In the genomic region with DNA sequence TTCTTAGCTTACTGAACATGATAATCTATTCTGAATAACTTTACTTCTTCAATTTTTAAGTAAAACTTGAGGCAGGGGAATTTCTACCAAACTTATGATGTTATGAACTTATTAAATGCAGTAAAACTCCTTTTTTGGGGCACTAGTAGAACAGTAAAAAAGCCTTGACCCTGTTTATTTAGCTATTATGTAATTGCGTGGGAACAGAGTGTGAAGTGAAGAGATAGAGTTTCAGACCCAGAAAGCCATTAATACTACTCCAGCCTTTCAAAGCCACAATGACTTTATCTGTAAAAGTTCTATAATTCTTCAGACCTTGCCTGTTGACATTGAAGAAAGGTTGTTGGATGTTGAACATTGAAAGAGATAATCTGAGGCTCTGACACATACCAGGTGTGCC, we compare ENCODE assay signal across 34 cellular contexts.
"Had no signal": no experiment of that assay in that cellular context is flagged by ENCODE, and none has a peak within 500 bp of the region (broad histone marks: within the 10 kb centered on the region; RNA-seq: fewer than 3 reads in every experiment).

No MANE protein-coding gene starts in this region.

- ATAC-seq: activated CD4-positive, CD25-positive, alpha-beta regulatory T cell treated with anti-CD3 and anti-CD28 coated beads, Interleukin-2, amount 50 U/mL, for 24 hours; activated CD8-positive, alpha-beta T cell treated with anti-CD3 and anti-CD28 coated beads for 36 hours; activated naive CD8-positive, alpha-beta T cell treated with anti-CD3 and anti-CD28 coated beads, Interleukin-2, amount 50 U/mL, for 24 hours; activated T-cell treated with anti-CD3 and anti-CD28 coated beads, Interleukin-2, amount 50 U/mL, for 4 hours; activated T-helper 17 cell treated with anti-CD3 and anti-CD28 coated beads, Interleukin-2, amount 50 U/mL, for 72 hours; esophagus mucosa; T-helper 17 cell had no signal

- H3K27me3 ChIP-seq: adrenal gland, breast epithelium, cardiac muscle cell, colonic mucosa had no signal

- H3K27ac Mint-ChIP-seq: activated B cell treated with CpG ODN at 0.5 μM for 24 hours; activated CD8-positive, alpha-beta T cell treated with anti-CD3 and anti-CD28 coated beads for 36 hours; activated naive CD4-positive, alpha-beta T cell treated with anti-CD3 and anti-CD28 coated beads for 36 hours; activated naive CD4-positive, alpha-beta T cell treated with anti-CD3 and anti-CD28 coated beads, Interleukin-2, amount 50 U/mL, for 24 hours; activated naive CD8-positive, alpha-beta T cell treated with anti-CD3 and anti-CD28 coated beads for 36 hours; activated naive CD8-positive, alpha-beta T cell treated with anti-CD3 and anti-CD28 coated beads, Interleukin-2, amount 50 U/mL, for 24 hours; activated T-helper 17 cell treated with anti-CD3 and anti-CD28 coated beads, Interleukin-2, amount 50 U/mL, for 72 hours; brain; T-helper 17 cell; T-helper 2 cell treated with Interferon-gamma antibody and Interleukin-4, amounts not matched to agents 5 μg/mL and 100 μg/mL, for 36 hours had no signal

- DNase-seq: activated B cell treated with CpG ODN at 0.5 μM for 24 hours; activated CD4-positive, alpha-beta T cell treated with anti-CD3 and anti-CD28 coated beads for 48 hours; activated CD4-positive, alpha-beta T cell treated with anti-CD3 and anti-CD28 coated beads, Interleukin-2, amount 50 U/mL, for 1 hour; activated CD4-positive, alpha-beta T cell treated with anti-CD3 and anti-CD28 coated beads, Interleukin-2, amount 50 U/mL, for 48 hours; activated CD8-positive, alpha-beta memory T cell treated with anti-CD3 and anti-CD28 coated beads for 24 hours; activated CD8-positive, alpha-beta T cell treated with anti-CD3 and anti-CD28 coated beads for 36 hours; activated effector memory CD4-positive, alpha-beta T cell treated with Interleukin-2 at 50 U/mL for 16 hours; activated naive CD4-positive, alpha-beta T cell treated with anti-CD3 and anti-CD28 coated beads for 36 hours; activated naive CD8-positive, alpha-beta T cell treated with anti-CD3 and anti-CD28 coated beads for 36 hours; activated naive CD8-positive, alpha-beta T cell treated with anti-CD3 and anti-CD28 coated beads, Interleukin-2, amount 50 U/mL, for 24 hours; activated T-cell treated with anti-CD3 and anti-CD28 coated beads, Interleukin-2, amount 50 U/mL, for 4 hours; adrenal gland; amygdala; aorta; central memory CD4-positive, alpha-beta T cell; cerebellar nuclear complex; colonic mucosa; effector CD8-positive, alpha-beta T cell; foreskin fibroblast; head of caudate nucleus; T-helper 1 cell; T-helper 17 cell; T1000; WERI-Rb-1 had no signal

- H3K36me3 ChIP-seq: adrenal gland, breast epithelium, cardiac muscle cell, colonic mucosa, WERI-Rb-1 had no signal

- H3K4me3 Mint-ChIP-seq: activated B cell treated with CpG ODN at 0.5 μM for 24 hours; activated CD8-positive, alpha-beta T cell treated with anti-CD3 and anti-CD28 coated beads for 36 hours; activated naive CD4-positive, alpha-beta T cell treated with anti-CD3 and anti-CD28 coated beads for 36 hours; activated naive CD4-positive, alpha-beta T cell treated with anti-CD3 and anti-CD28 coated beads, Interleukin-2, amount 50 U/mL, for 24 hours; activated naive CD8-positive, alpha-beta T cell treated with anti-CD3 and anti-CD28 coated beads for 36 hours; activated naive CD8-positive, alpha-beta T cell treated with anti-CD3 and anti-CD28 coated beads, Interleukin-2, amount 50 U/mL, for 24 hours; activated T-cell treated with anti-CD3 and anti-CD28 coated beads, Interleukin-2, amount 50 U/mL, for 4 hours; activated T-helper 17 cell treated with anti-CD3 and anti-CD28 coated beads, Interleukin-2, amount 50 U/mL, for 72 hours; brain; T-helper 17 cell; T-helper 2 cell treated with Interferon-gamma antibody and Interleukin-4, amounts not matched to agents 5 μg/mL and 100 μg/mL, for 36 hours had no signal

- H3K27ac ChIP-seq: adrenal gland, breast epithelium, cardiac muscle cell, colonic mucosa, WERI-Rb-1 had no signal

- H3K4me1 ChIP-seq: adrenal gland, breast epithelium, colonic mucosa had no signal

- FAIRE-seq: endometrium, frontal cortex had no signal

- H3K4me3 ChIP-seq: adrenal gland, breast epithelium, cardiac muscle cell, colonic mucosa had no signal

- H3K4me1 Mint-ChIP-seq: activated naive CD4-positive, alpha-beta T cell treated with anti-CD3 and anti-CD28 coated beads, Interleukin-2, amount 50 U/mL, for 24 hours; activated naive CD8-positive, alpha-beta T cell treated with anti-CD3 and anti-CD28 coated beads for 36 hours; activated naive CD8-positive, alpha-beta T cell treated with anti-CD3 and anti-CD28 coated beads, Interleukin-2, amount 50 U/mL, for 24 hours; activated T-helper 17 cell treated with anti-CD3 and anti-CD28 coated beads, Interleukin-2, amount 50 U/mL, for 72 hours; brain; T-helper 17 cell had no signal

- H3K27me3 Mint-ChIP-seq: activated B cell treated with CpG ODN at 0.5 μM for 24 hours; activated CD8-positive, alpha-beta T cell treated with anti-CD3 and anti-CD28 coated beads for 36 hours; activated naive CD4-positive, alpha-beta T cell treated with anti-CD3 and anti-CD28 coated beads, Interleukin-2, amount 50 U/mL, for 24 hours; activated naive CD8-positive, alpha-beta T cell treated with anti-CD3 and anti-CD28 coated beads for 36 hours; activated naive CD8-positive, alpha-beta T cell treated with anti-CD3 and anti-CD28 coated beads, Interleukin-2, amount 50 U/mL, for 24 hours; activated T-helper 17 cell treated with anti-CD3 and anti-CD28 coated beads, Interleukin-2, amount 50 U/mL, for 72 hours; T-helper 17 cell had no signal

- H3K9me3 Mint-ChIP-seq: activated B cell treated with CpG ODN at 0.5 μM for 24 hours; activated naive CD8-positive, alpha-beta T cell treated with anti-CD3 and anti-CD28 coated beads for 36 hours; activated T-helper 17 cell treated with anti-CD3 and anti-CD28 coated beads, Interleukin-2, amount 50 U/mL, for 72 hours had no signal

- H3K36me3 Mint-ChIP-seq: activated naive CD4-positive, alpha-beta T cell treated with anti-CD3 and anti-CD28 coated beads, Interleukin-2, amount 50 U/mL, for 24 hours; activated naive CD8-positive, alpha-beta T cell treated with anti-CD3 and anti-CD28 coated beads for 36 hours; brain had no signal

- H3K9me3 ChIP-seq: adrenal gland, breast epithelium, colonic mucosa had no signal
